Comparison of ENCODE assay signal across 21 cellular contexts in genomic region chr7:3955026-3955425, GRCh38.
"Had no signal": no experiment of that assay in that cellular context is flagged by ENCODE, and none has a peak within 500 bp of the region (broad histone marks: within the 10 kb centered on the region; RNA-seq: fewer than 3 reads in every experiment).

No MANE protein-coding gene starts in this region.

- ATAC-seq: activated CD8-positive, alpha-beta T cell treated with anti-CD3 and anti-CD28 coated beads, Interleukin-2, amount 10 ng/mL, durations not matched to agents 7 days and 5 days; gastrocnemius medialis; heart right ventricle; left ventricle myocardium superior; naive thymus-derived CD8-positive, alpha-beta T cell; sciatic nerve; upper lobe of right lung had no signal

- H3K9me3 Mint-ChIP-seq: activated CD4-positive, alpha-beta T cell treated with anti-CD3 and anti-CD28 coated beads, Interleukin-2, amount 10 ng/mL, durations not matched to agents 24 days and 14 days; activated naive CD4-positive, alpha-beta T cell treated with anti-CD3 and anti-CD28 coated beads for 36 hours; activated naive CD8-positive, alpha-beta T cell treated with anti-CD3 and anti-CD28 coated beads, Interleukin-2, amount 50 U/mL, for 24 hours; activated T-cell treated with anti-CD3 and anti-CD28 coated beads, Interleukin-2, amount 50 U/mL, for 24 hours; central memory CD8-positive, alpha-beta T cell; stimulated activated effector memory CD8-positive, alpha-beta T cell treated with anti-CD3 and anti-CD28 coated beads, Interleukin-12 subunit alpha, Interleukin-12 subunit beta, amount 100 ng/mL, for 72 hours had no signal

- H3K4me1 Mint-ChIP-seq: central memory CD8-positive, alpha-beta T cell; naive thymus-derived CD8-positive, alpha-beta T cell; stimulated activated effector memory CD8-positive, alpha-beta T cell treated with anti-CD3 and anti-CD28 coated beads, Interleukin-12 subunit alpha, Interleukin-12 subunit beta, amount 100 ng/mL, for 72 hours had no signal

- H3K27ac ChIP-seq: brain microvascular endothelial cell, gastrocnemius medialis, heart right ventricle, neutrophil, pancreas, thoracic aorta, upper lobe of right lung had no signal

- DNase-seq: activated CD4-positive, alpha-beta T cell treated with anti-CD3 and anti-CD28 coated beads, Interleukin-2, amount 10 ng/mL, durations not matched to agents 24 days and 14 days; activated CD8-positive, alpha-beta T cell treated with anti-CD3 and anti-CD28 coated beads, Interleukin-2, amount 10 ng/mL, durations not matched to agents 7 days and 5 days; activated naive CD8-positive, alpha-beta T cell treated with anti-CD3 and anti-CD28 coated beads, Interleukin-2, amount 50 U/mL, for 24 hours; activated T-cell treated with anti-CD3 and anti-CD28 coated beads, Interleukin-2, amount 50 U/mL, for 24 hours; aorta; brain microvascular endothelial cell; cortex of kidney; gastrocnemius medialis; heart right ventricle; left ventricle myocardium superior; naive thymus-derived CD8-positive, alpha-beta T cell; pancreas; stimulated activated CD4-positive, alpha-beta T cell treated with anti-CD3 and anti-CD28 coated beads, Interleukin-4, amount 100 ng/mL, for 24 hours; T1000; upper lobe of right lung had no signal

- H3K27me3 Mint-ChIP-seq: activated CD4-positive, alpha-beta T cell treated with anti-CD3 and anti-CD28 coated beads, Interleukin-2, amount 10 ng/mL, durations not matched to agents 24 days and 14 days had no signal

- H3K36me3 Mint-ChIP-seq: naive thymus-derived CD8-positive, alpha-beta T cell; stimulated activated effector memory CD8-positive, alpha-beta T cell treated with anti-CD3 and anti-CD28 coated beads, Interleukin-12 subunit alpha, Interleukin-12 subunit beta, amount 100 ng/mL, for 72 hours had no signal

- H3K36me3 ChIP-seq: brain microvascular endothelial cell, gastrocnemius medialis, heart right ventricle, neutrophil, pancreas, upper lobe of right lung had no signal

- H3K4me3 ChIP-seq: gastrocnemius medialis, heart right ventricle, pancreas, thoracic aorta, upper lobe of right lung had no signal

- H3K4me3 Mint-ChIP-seq: activated CD4-positive, alpha-beta T cell treated with anti-CD3 and anti-CD28 coated beads, Interleukin-2, amount 10 ng/mL, durations not matched to agents 24 days and 14 days; activated CD8-positive, alpha-beta T cell treated with anti-CD3 and anti-CD28 coated beads, Interleukin-2, amount 10 ng/mL, durations not matched to agents 7 days and 5 days; activated naive CD4-positive, alpha-beta T cell treated with anti-CD3 and anti-CD28 coated beads for 36 hours; activated naive CD8-positive, alpha-beta T cell treated with anti-CD3 and anti-CD28 coated beads, Interleukin-2, amount 50 U/mL, for 24 hours; activated T-cell treated with anti-CD3 and anti-CD28 coated beads, Interleukin-2, amount 50 U/mL, for 24 hours; central memory CD8-positive, alpha-beta T cell; naive thymus-derived CD8-positive, alpha-beta T cell; stimulated activated effector memory CD8-positive, alpha-beta T cell treated with anti-CD3 and anti-CD28 coated beads, Interleukin-12 subunit alpha, Interleukin-12 subunit beta, amount 100 ng/mL, for 72 hours had no signal

- H3K4me1 ChIP-seq: gastrocnemius medialis, heart right ventricle, upper lobe of right lung had no signal

- H3K27me3 ChIP-seq: brain microvascular endothelial cell, gastrocnemius medialis, heart right ventricle, neutrophil, pancreas, upper lobe of right lung had no signal

- H3K27ac Mint-ChIP-seq: activated CD4-positive, alpha-beta T cell treated with anti-CD3 and anti-CD28 coated beads, Interleukin-2, amount 10 ng/mL, durations not matched to agents 24 days and 14 days; activated CD8-positive, alpha-beta T cell treated with anti-CD3 and anti-CD28 coated beads, Interleukin-2, amount 10 ng/mL, durations not matched to agents 7 days and 5 days; activated naive CD4-positive, alpha-beta T cell treated with anti-CD3 and anti-CD28 coated beads for 36 hours; activated naive CD8-positive, alpha-beta T cell treated with anti-CD3 and anti-CD28 coated beads, Interleukin-2, amount 50 U/mL, for 24 hours; activated T-cell treated with anti-CD3 and anti-CD28 coated beads, Interleukin-2, amount 50 U/mL, for 24 hours; stimulated activated effector memory CD8-positive, alpha-beta T cell treated with anti-CD3 and anti-CD28 coated beads, Interleukin-12 subunit alpha, Interleukin-12 subunit beta, amount 100 ng/mL, for 72 hours had no signal

- H3K9me3 ChIP-seq: gastrocnemius medialis, heart right ventricle, neutrophil, pancreas, thoracic aorta, upper lobe of right lung had no signal
